ENCODE assay signal across 19 cellular contexts in genomic region chr2:178912416-178913056, GRCh38.
A peak's percentile ranks its signal among the peaks of the same experiment; 100 is the strongest.
DNase-seq lines count a peak whose midpoint lies in the region; ATAC-seq, FAIRE-seq and TF ChIP-seq lines count a peak whose summit lies in the region.
"Had no signal": no experiment of that assay in that cellular context is flagged by ENCODE, and none has a peak within 500 bp of the region (broad histone marks: within the 10 kb centered on the region; RNA-seq: fewer than 3 reads in every experiment).

No MANE protein-coding gene starts in this region.

- WGBS in endodermal cell (ENCODE audit: insufficient coverage in 1 of 2, insufficient read length in 1 of 2), 2 experiments: 95% methylated on average over 2 of the region's 2 CpGs

- no peak for FAIRE-seq in D721Med (lab: Jason Lieb, UNC)

- no peak for DNase-seq in activated CD4-positive, alpha-beta T cell treated with anti-CD3 and anti-CD28 coated beads for 36 hours
- no peak for DNase-seq in activated CD4-positive, alpha-beta T cell treated with anti-CD3 and anti-CD28 coated beads for 1 hour
- DNase-seq in NB4 (ENCODE audit: low read depth) (peak; percentile 14), endodermal cell (no peak), epidermal melanocyte (ENCODE audit: insufficient read length, low spot score) (no peak), D721Med (ENCODE audit: insufficient read length, low spot score) (no peak)
- DNase-seq in stimulated activated effector memory CD8-positive, alpha-beta T cell treated with anti-CD3 and anti-CD28 coated beads, Interleukin-12 subunit alpha, Interleukin-12 subunit beta, amount 100 ng/mL, for 72 hours (ENCODE audit: low spot score in 2 of 2): no peak
- DNase-seq: ACHN; activated CD4-positive, alpha-beta T cell treated with anti-CD3 and anti-CD28 coated beads for 48 hours; activated gamma-delta T cell; Calu3; mesendoderm; spleen; T-helper 1 cell had no signal

- H3K36me3 Mint-ChIP-seq in activated CD4-positive, alpha-beta T cell treated with anti-CD3 and anti-CD28 coated beads for 36 hours (ENCODE audit: low read depth): no peaks in the 10 kb centered on the region
- H3K36me3 Mint-ChIP-seq in dendritic cell treated with granulocyte-macrophage colony-stimulating factor and Interleukin-4, amounts not matched to agents 40 ng/mL and 50 ng/mL, for 4 days (ENCODE audit: low read depth): no peaks in the 10 kb centered on the region
- no peaks in the 10 kb centered on the region for H3K36me3 Mint-ChIP-seq in stimulated activated effector memory CD8-positive, alpha-beta T cell treated with anti-CD3 and anti-CD28 coated beads, Interleukin-12 subunit alpha, Interleukin-12 subunit beta, amount 100 ng/mL, for 72 hours
- H3K36me3 Mint-ChIP-seq in endodermal cell (ENCODE audit: low read depth): peaks cover 48% of the 10 kb centered on the region

- intact Hi-C loops in activated CD4-positive, alpha-beta T cell treated with anti-CD3 and anti-CD28 coated beads for 36 hours (cut with DNase I, micrococcal nuclease): loop anchor here in 1 of 2 experiments (5.0 to 10.0 kb wide), 3 partner anchors 215 to 515 kb away; partner anchors contain the start of gene FKBP7
- intact Hi-C loops in dendritic cell treated with granulocyte-macrophage colony-stimulating factor and Interleukin-4, amounts not matched to agents 40 ng/mL and 50 ng/mL, for 4 days (cut with micrococcal nuclease): loop anchor here (5.0 to 10.0 kb wide), 2 partner anchors 352 to 430 kb away; partner anchors contain the start of genes PLEKHA3 and SESTD1

- CTCF ChIA-PET in activated CD4-positive, alpha-beta T cell treated with anti-CD3 and anti-CD28 coated beads for 36 hours (lab: Charles Lee): interaction anchor here (1.6 to 9.1 kb wide), 4 partner anchors 8 to 149 kb away, joined by 5 to 47 read pairs (median 12); no protein-coding TSS in a partner anchor

- H3K4me1 ChIP-seq in endodermal cell (ENCODE audit: control insufficient read depth, insufficient read depth, low read length): no peaks in the 10 kb centered on the region

- no peak overlapping the region for H3K9ac ChIP-seq in endodermal cell (ENCODE audit: extremely low read depth, low read length, poor library complexity, severe bottlenecking)

- H3K4me3 ChIP-seq in NB4 (ENCODE audit: low read depth, low read length) (no peak overlapping the region), endodermal cell (ENCODE audit: low read length) (no peak overlapping the region)
- H3K4me3 ChIP-seq: cardiac muscle cell, HAP-1, spleen, thoracic aorta had no signal

- peaks cover 7% of the 10 kb centered on the region for H3K4me1 Mint-ChIP-seq in activated CD4-positive, alpha-beta T cell treated with anti-CD3 and anti-CD28 coated beads for 36 hours
- H3K4me1 Mint-ChIP-seq in dendritic cell treated with granulocyte-macrophage colony-stimulating factor and Interleukin-4, amounts not matched to agents 40 ng/mL and 50 ng/mL, for 4 days (ENCODE audit: low read depth): peaks cover 10% of the 10 kb centered on the region
- no peaks in the 10 kb centered on the region for H3K4me1 Mint-ChIP-seq in stimulated activated effector memory CD8-positive, alpha-beta T cell treated with anti-CD3 and anti-CD28 coated beads, Interleukin-12 subunit alpha, Interleukin-12 subunit beta, amount 100 ng/mL, for 72 hours
- H3K4me1 Mint-ChIP-seq in endodermal cell: peaks cover 9% of the 10 kb centered on the region

- H3K27ac ChIP-seq in endodermal cell (ENCODE audit: low read depth, low read length): no peak overlapping the region
- H3K27ac ChIP-seq: cardiac muscle cell, HL-60, spleen, thoracic aorta had no signal

- H3K27me3 Mint-ChIP-seq in activated CD4-positive, alpha-beta T cell treated with anti-CD3 and anti-CD28 coated beads for 36 hours: no peaks in the 10 kb centered on the region
- H3K27me3 Mint-ChIP-seq in dendritic cell treated with granulocyte-macrophage colony-stimulating factor and Interleukin-4, amounts not matched to agents 40 ng/mL and 50 ng/mL, for 4 days: peaks cover 2% of the 10 kb centered on the region
- H3K27me3 Mint-ChIP-seq in endodermal cell (ENCODE audit: insufficient read depth): no peaks in the 10 kb centered on the region

- ATAC-seq in activated CD4-positive, alpha-beta T cell treated with anti-CD3 and anti-CD28 coated beads for 36 hours: peak; percentile 82
- ATAC-seq in stimulated activated effector memory CD8-positive, alpha-beta T cell treated with anti-CD3 and anti-CD28 coated beads, Interleukin-12 subunit alpha, Interleukin-12 subunit beta, amount 100 ng/mL, for 72 hours: peak; percentile 64

- no peak for TF ChIP-seq POLR2A in NB4 (IDR thresholded peaks at IDR 0.05; ENCODE audit: extremely low read depth, insufficient read length)

- no peak overlapping the region for H3K27ac Mint-ChIP-seq in activated CD4-positive, alpha-beta T cell treated with anti-CD3 and anti-CD28 coated beads for 36 hours
- H3K27ac Mint-ChIP-seq in dendritic cell treated with granulocyte-macrophage colony-stimulating factor and Interleukin-4, amounts not matched to agents 40 ng/mL and 50 ng/mL, for 4 days: peak overlapping the region; percentile 73
- no peak overlapping the region for H3K27ac Mint-ChIP-seq in stimulated activated effector memory CD8-positive, alpha-beta T cell treated with anti-CD3 and anti-CD28 coated beads, Interleukin-12 subunit alpha, Interleukin-12 subunit beta, amount 100 ng/mL, for 72 hours
- H3K27ac Mint-ChIP-seq in endodermal cell: no peak overlapping the region

- H3K9me3 ChIP-seq in endodermal cell (ENCODE audit: control insufficient read depth, low read length): no peaks in the 10 kb centered on the region
- H3K9me3 ChIP-seq: HAP-1, spleen, thoracic aorta had no signal

- no peaks in the 10 kb centered on the region for H3K27me3 ChIP-seq in endodermal cell (ENCODE audit: control insufficient read depth, insufficient read depth, low read length, poor library complexity, severe bottlenecking)
- H3K27me3 ChIP-seq: cardiac muscle cell, spleen had no signal

- H3K36me3 ChIP-seq in endodermal cell (ENCODE audit: control insufficient read depth, insufficient read depth, low read length): peaks cover 80% of the 10 kb centered on the region
- H3K36me3 ChIP-seq: HAP-1, spleen, thoracic aorta had no signal

- POLR2A ChIA-PET in activated CD4-positive, alpha-beta T cell treated with anti-CD3 and anti-CD28 coated beads for 36 hours (lab: Charles Lee): no interaction called here

- H3K4me3 Mint-ChIP-seq in activated CD4-positive, alpha-beta T cell treated with anti-CD3 and anti-CD28 coated beads for 36 hours: no peak overlapping the region
- no peak overlapping the region for H3K4me3 Mint-ChIP-seq in dendritic cell treated with granulocyte-macrophage colony-stimulating factor and Interleukin-4, amounts not matched to agents 40 ng/mL and 50 ng/mL, for 4 days
- no peak overlapping the region for H3K4me3 Mint-ChIP-seq in stimulated activated effector memory CD8-positive, alpha-beta T cell treated with anti-CD3 and anti-CD28 coated beads, Interleukin-12 subunit alpha, Interleukin-12 subunit beta, amount 100 ng/mL, for 72 hours
- H3K4me3 Mint-ChIP-seq in endodermal cell: no peak overlapping the region

- H3K9me3 Mint-ChIP-seq in activated CD4-positive, alpha-beta T cell treated with anti-CD3 and anti-CD28 coated beads for 36 hours (ENCODE audit: low read depth): no peaks in the 10 kb centered on the region
- peaks cover 8% of the 10 kb centered on the region for H3K9me3 Mint-ChIP-seq in dendritic cell treated with granulocyte-macrophage colony-stimulating factor and Interleukin-4, amounts not matched to agents 40 ng/mL and 50 ng/mL, for 4 days
- H3K9me3 Mint-ChIP-seq in stimulated activated effector memory CD8-positive, alpha-beta T cell treated with anti-CD3 and anti-CD28 coated beads, Interleukin-12 subunit alpha, Interleukin-12 subunit beta, amount 100 ng/mL, for 72 hours: no peaks in the 10 kb centered on the region
- H3K9me3 Mint-ChIP-seq in endodermal cell: no peaks in the 10 kb centered on the region

- TF ChIP-seq CTCF in NB4 (IDR thresholded peaks at IDR 0.05; ENCODE audit: low read depth, low read length) (no peak), endodermal cell (conservative IDR thresholded peaks at IDR 0.05) (no peak), D721Med (IDR thresholded peaks at IDR 0.05; ENCODE audit: insufficient read depth, missing control alignments) (no peak)
